Comparison of ENCODE assay signal across 1 cellular context in genomic region chr15:96330450-96331140, GRCh38.
TF ChIP-seq lines count a peak whose summit lies in the region.

Gene NR2F2 (plus strand): TSS chr15:96330700. CDS start chr15:96332106, 1,406 bp downstream.

TF ChIP-seq in HEK293, 187 proteins besides CTCF, POLR2A, EP300 and RAD21 (continued from another document and continues in another):
- peak; percentile 59; the same call in 1 of the 2 replicates for TF ChIP-seq REST (tag by site-specific recombination; IDR thresholded peaks at IDR 0.05)
- TF ChIP-seq IKZF3 (tag by site-specific recombination; IDR thresholded peaks at IDR 0.05): no peak
- no peak for TF ChIP-seq ZNF571 (tag by site-specific recombination; IDR thresholded peaks at IDR 0.05)
- no peak for TF ChIP-seq ZNF416 (tag by site-specific recombination; IDR thresholded peaks at IDR 0.05)
- TF ChIP-seq ZNF658 (tag by site-specific recombination; IDR thresholded peaks at IDR 0.05): no peak
- no peak for TF ChIP-seq ZNF449 (tag by site-specific recombination; IDR thresholded peaks at IDR 0.05)
- no peak for TF ChIP-seq PRDM2 (tag by site-specific recombination; IDR thresholded peaks at IDR 0.05; ENCODE audit: borderline replicate concordance)
- TF ChIP-seq GFI1B (tag by site-specific recombination; IDR thresholded peaks at IDR 0.05): peak; percentile 81; the same call in 1 of the 2 replicates
- TF ChIP-seq ZNF701 (tag by site-specific recombination; IDR thresholded peaks at IDR 0.05): no peak
- TF ChIP-seq ZSCAN16 (tag by site-specific recombination; IDR thresholded peaks at IDR 0.05): peak; percentile 72; the same call in 1 of the 2 replicates
- no peak for TF ChIP-seq ZNF704 (tag by site-specific recombination; IDR thresholded peaks at IDR 0.05)
- TF ChIP-seq ZBTB26 (tag by site-specific recombination; optimal IDR thresholded peaks at IDR 0.05): peak; percentile 52
- no peak for TF ChIP-seq ZNF558 (tag by site-specific recombination; IDR thresholded peaks at IDR 0.05)
- TF ChIP-seq ZFP69B (tag by site-specific recombination; IDR thresholded peaks at IDR 0.05): peak; percentile 80
- peak; percentile 73 for TF ChIP-seq ZNF335 (tag by site-specific recombination; conservative IDR thresholded peaks at IDR 0.05)
- TF ChIP-seq ZNF324 (tag by site-specific recombination; IDR thresholded peaks at IDR 0.05): peak; percentile 64; the same call in 1 of the 2 replicates
- TF ChIP-seq ZBTB49 (tag by site-specific recombination; IDR thresholded peaks at IDR 0.05; ENCODE audit: low read depth): peak; percentile 28; the same call in 1 of the 2 replicates
- peak; percentile 75 for TF ChIP-seq ZNF580 (tag by site-specific recombination; IDR thresholded peaks at IDR 0.05)
- no peak for TF ChIP-seq SCRT2 (tag by site-specific recombination; IDR thresholded peaks at IDR 0.05)
- TF ChIP-seq ZNF660 (tag by site-specific recombination; IDR thresholded peaks at IDR 0.05): no peak
- TF ChIP-seq SP7 (tag by site-specific recombination; IDR thresholded peaks at IDR 0.05): peak; percentile 77
- peak; percentile 76 for TF ChIP-seq ZBTB10 (tag by site-specific recombination; IDR thresholded peaks at IDR 0.05)
- TF ChIP-seq ZNF473 (tag by site-specific recombination; IDR thresholded peaks at IDR 0.05): no peak
- peak; percentile 81 for TF ChIP-seq ZXDB (tag by site-specific recombination; IDR thresholded peaks at IDR 0.05)
- peak; percentile 88 for TF ChIP-seq ZFP37 (tag by site-specific recombination; IDR thresholded peaks at IDR 0.05)
- peak; percentile 96 for TF ChIP-seq PRDM10 (tag by site-specific recombination; IDR thresholded peaks at IDR 0.05)
- peak; percentile 34; the same call in 1 of the 2 replicates for TF ChIP-seq BCL11A (tag by site-specific recombination; IDR thresholded peaks at IDR 0.05; ENCODE audit: low read depth)
- no peak for TF ChIP-seq ZNF112 (tag by site-specific recombination; IDR thresholded peaks at IDR 0.05)
